14 cellular contexts compared by ENCODE assay signal in genomic region chr13:75341025-75341424, GRCh38.
DNase-seq lines count a peak whose midpoint lies in the region; ATAC-seq and FAIRE-seq lines count a peak whose summit lies in the region.
"Had no signal": no experiment of that assay in that cellular context is flagged by ENCODE, and none has a peak within 500 bp of the region (broad histone marks: within the 10 kb centered on the region; RNA-seq: fewer than 3 reads in every experiment).

No MANE protein-coding gene starts in this region.

- H3K27me3 ChIP-seq in right cardiac atrium (ENCODE audit: control insufficient read depth, insufficient read depth), result no peaks in the 10 kb centered on the region
- H3K27me3 ChIP-seq: brain microvascular endothelial cell had no signal

- H3K4me3 Mint-ChIP-seq in stimulated activated naive B cell treated with anti-CD40 and anti-IgM and Interleukin-4, amounts not matched to agents 10 μg/mL and 1 μg/mL and 100 μg/mL, for 72 hours, result peak overlapping the region in 1 of 2 donors; percentile 6
- H3K4me3 Mint-ChIP-seq: nephron, T-helper 17 cell had no signal

- no peaks in the 10 kb centered on the region for H3K4me1 ChIP-seq in right cardiac atrium (ENCODE audit: control insufficient read depth, insufficient read depth, low read length)

- no peak for DNase-seq in stimulated activated naive B cell treated with anti-CD40 and anti-IgM and Interleukin-4, amounts not matched to agents 10 μg/mL and 1 μg/mL and 100 μg/mL, for 72 hours
- DNase-seq in right cardiac atrium, result no peak
- no peak for DNase-seq in frontal cortex (ENCODE audit: low spot score in 2 of 2)
- no peak for DNase-seq in activated CD8-positive, alpha-beta memory T cell treated with anti-CD3 and anti-CD28 coated beads for 24 hours
- DNase-seq: activated CD4-positive, alpha-beta T cell treated with anti-CD3 and anti-CD28 coated beads, Interleukin-2, amount 50 U/mL, for 1 hour; brain microvascular endothelial cell; glutamatergic neuron; T-helper 17 cell had no signal

- no peaks in the 10 kb centered on the region for H3K27me3 Mint-ChIP-seq in stimulated activated naive B cell treated with anti-CD40 and anti-IgM and Interleukin-4, amounts not matched to agents 10 μg/mL and 1 μg/mL and 100 μg/mL, for 72 hours

- intact Hi-C loops in right cardiac atrium (cut with DNase I), result no loop called here

- H3K4me3 ChIP-seq in right cardiac atrium (ENCODE audit: low read length), result no peak overlapping the region

- no peaks in the 10 kb centered on the region for H3K9me3 ChIP-seq in right cardiac atrium (ENCODE audit: control insufficient read depth, low read length)

- ATAC-seq in GM19035 (IDR thresholded peaks at IDR 0.05; ENCODE audit: unreplicated experiment) (peak; percentile 94), GM21825 (IDR thresholded peaks at IDR 0.05; ENCODE audit: unreplicated experiment) (peak; percentile 93), HG03159 (IDR thresholded peaks at IDR 0.05; ENCODE audit: unreplicated experiment) (peak; percentile 94), right cardiac atrium (no peak)
- ATAC-seq in stimulated activated naive B cell treated with anti-CD40 and anti-IgM and Interleukin-4, amounts not matched to agents 10 μg/mL and 1 μg/mL and 100 μg/mL, for 72 hours (replicated peaks), result peak; percentile 76 to 81
- ATAC-seq: Panc1, T-helper 17 cell had no signal

- 92% methylated on average over 5 of the region's 5 CpGs for WGBS in right cardiac atrium

- no peaks in the 10 kb centered on the region for H3K36me3 Mint-ChIP-seq in stimulated activated naive B cell treated with anti-CD40 and anti-IgM and Interleukin-4, amounts not matched to agents 10 μg/mL and 1 μg/mL and 100 μg/mL, for 72 hours

- no peak for FAIRE-seq in frontal cortex (lab: Jason Lieb, UNC)
- FAIRE-seq: G401.6 had no signal

- no peaks in the 10 kb centered on the region for H3K9me3 Mint-ChIP-seq in stimulated activated naive B cell treated with anti-CD40 and anti-IgM and Interleukin-4, amounts not matched to agents 10 μg/mL and 1 μg/mL and 100 μg/mL, for 72 hours
- H3K9me3 Mint-ChIP-seq: nephron had no signal

- peaks cover 8 to 9% of the 10 kb centered on the region in 2 donors for H3K4me1 Mint-ChIP-seq in stimulated activated naive B cell treated with anti-CD40 and anti-IgM and Interleukin-4, amounts not matched to agents 10 μg/mL and 1 μg/mL and 100 μg/mL, for 72 hours
- H3K4me1 Mint-ChIP-seq: nephron, T-helper 17 cell had no signal

- no peak overlapping the region for H3K27ac ChIP-seq in right cardiac atrium (ENCODE audit: low read length)
- H3K27ac ChIP-seq: brain microvascular endothelial cell had no signal

- no peak overlapping the region for H3K27ac Mint-ChIP-seq in stimulated activated naive B cell treated with anti-CD40 and anti-IgM and Interleukin-4, amounts not matched to agents 10 μg/mL and 1 μg/mL and 100 μg/mL, for 72 hours
- H3K27ac Mint-ChIP-seq: nephron, T-helper 17 cell had no signal

Comparison
In these comparisons a context has a peak if more than half of its experiments do, and no peak if none do; other contexts are left out.
1. ATAC-seq: peak in GM19035 (single experiment), GM21825 (single experiment), HG03159 (single experiment) and stimulated activated naive B cell treated with anti-CD40 and anti-IgM and Interleukin-4, amounts not matched to agents 10 μg/mL and 1 μg/mL and 100 μg/mL, for 72 hours (2 of 2); none in right cardiac atrium (0 of 2).